Comparison of ENCODE assay signal across 8 cellular contexts in genomic region chr17:59106463-59107305, GRCh38. TPM values are rescaled to one million over a fixed set of nuclear protein-coding genes. Genes with fewer than 3 reads are reported as not detected.
DNase-seq lines count a peak whose midpoint lies in the region; ATAC-seq, FAIRE-seq and TF ChIP-seq lines count a peak whose summit lies in the region.

TSS of gene TRIM37 (minus strand) at chr17:59106880. CDS start at chr17:59106461, 419 bp downstream.

- TF ChIP-seq POLR2A in body of pancreas (IDR thresholded peaks at IDR 0.05) (peak; percentile 67 to 86 (median 85)), sigmoid colon (IDR thresholded peaks at IDR 0.05) (peak; percentile 58 to 75)

- no peaks in the 10 kb centered on the region for H3K36me3 ChIP-seq in body of pancreas (replicated peaks in 1 of 2; ENCODE audit: insufficient read depth in 1 of 2, low read depth in 2 of 2)
- H3K36me3 ChIP-seq in sigmoid colon, result peaks cover 0 to 25% (median 0%) of the 10 kb centered on the region in 4 donors

- TF ChIP-seq EP300 in sigmoid colon (IDR thresholded peaks at IDR 0.05), result no peak

- DNase-seq in A172 (ENCODE audit: low spot score), result peak; percentile 98
- DNase-seq in NCI-H2107 treated with DMSO at 0.1 percent for 48 hours (lab: John Stamatoyannopoulos, UW; ENCODE audit: unreplicated experiment), result peak; percentile 96
- peak; percentile 98 to 99 (median 99) for DNase-seq in body of pancreas
- DNase-seq in iPS DF 19.7 (ENCODE audit: low read depth, low spot score), result peak; percentile 92
- peak; percentile 99 for DNase-seq in sigmoid colon

- H3K4me3 ChIP-seq in body of pancreas (peak within 1 kb of the TSS; percentile 54 to 82), sigmoid colon (peak within 1 kb of the TSS; percentile 74 to 100 (median 95))

- no peaks in the 10 kb centered on the region for H3K27me3 ChIP-seq in body of pancreas
- H3K27me3 ChIP-seq in sigmoid colon, result no peaks in the 10 kb centered on the region

- intact Hi-C loops in body of pancreas (cut with DNase I) (no loop called here), sigmoid colon (cut with DNase I) (loop anchor here (1.0 to 5.0 kb wide), 2 partner anchors 48 to 589 kb away; no protein-coding TSS in a partner anchor)

- H3K9me3 ChIP-seq in body of pancreas, result no peaks in the 10 kb centered on the region
- H3K9me3 ChIP-seq in sigmoid colon, result no peaks in the 10 kb centered on the region

- TF ChIP-seq CTCF in body of pancreas (IDR thresholded peaks at IDR 0.05) (peak in 2 of 7 experiments; percentile 27 to 37), sigmoid colon (IDR thresholded peaks at IDR 0.05) (no peak)

- H3K27ac ChIP-seq in body of pancreas (peak within 1 kb of the TSS; percentile 66 to 93 (median 86)), sigmoid colon (peak within 1 kb of the TSS; percentile 94 to 98 (median 97))

- peak; percentile 65 for FAIRE-seq in TTC549 (lab: Jason Lieb, UNC)

- 0 to 1% methylated on average over 29 to 89 of the region's 89 CpGs for WGBS in body of pancreas, 2 donors
- WGBS in sigmoid colon, 2 donors, result 0 to 1% methylated on average over 89 of the region's 89 CpGs

- H3K4me1 ChIP-seq in body of pancreas (peaks cover 25% of the 10 kb centered on the region), sigmoid colon (peaks cover 0 to 33% (median 24%) of the 10 kb centered on the region in 4 donors)

- ATAC-seq in GM18520 (IDR thresholded peaks at IDR 0.05; ENCODE audit: unreplicated experiment) (peak; percentile 94), HG03064 (IDR thresholded peaks at IDR 0.05; ENCODE audit: low read depth, unreplicated experiment) (peak; percentile 91), body of pancreas (peak; percentile 99)

RNA-seq across cellular contexts. Expression of gene TRIM37, which starts in this region (rescaled TPM):
- 63.4 and 68.8 TPM in 2 replicates for total RNA-seq in A172 (2014; rRNA removed; shearing (Covaris generic))
- total RNA-seq in body of pancreas, result 10 to 100 TPM; 11.7 to 12.2 TPM
- 10 to 100 TPM; 20.2 to 37.8 (median 25.7) TPM for total RNA-seq in sigmoid colon
- polyA plus RNA-seq in sigmoid colon, result 10 to 100 TPM in 1 of 3 donors, 1 to 10 TPM in 2; 6.5 to 10.2 (median 7.2) TPM

Comparison
In these comparisons a context has a peak if more than half of its experiments do, and no peak if none do; other contexts are left out.
1. Peak in every context shown above with its lines: DNase-seq, ATAC-seq, H3K4me3 ChIP-seq and H3K27ac ChIP-seq.